8 cellular contexts compared by ENCODE assay signal in the genomic region with DNA sequence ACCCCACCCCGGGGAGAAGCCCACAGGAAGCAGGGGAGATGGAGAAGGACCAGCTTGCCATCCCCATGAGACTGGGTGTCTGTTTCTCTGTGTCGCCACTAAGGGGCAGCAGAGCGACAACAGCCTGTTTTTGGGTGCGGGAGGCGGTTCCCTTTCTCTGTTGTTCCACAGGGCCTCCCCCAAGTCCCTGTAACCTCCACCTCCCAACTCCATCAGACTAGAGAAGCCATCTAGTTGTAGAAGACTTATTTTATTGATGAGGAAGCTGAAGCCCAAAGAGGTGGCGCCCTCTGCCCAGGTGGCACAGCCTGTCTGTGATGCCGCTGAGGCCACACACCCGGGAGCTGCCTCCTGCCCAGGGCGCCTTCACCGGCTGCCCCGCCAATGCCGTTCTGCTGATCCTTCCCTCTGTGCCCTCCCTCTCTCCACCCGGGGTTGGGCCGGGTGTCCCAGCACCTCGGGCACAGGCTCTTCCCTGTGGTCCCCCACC. TPM values are rescaled to one million over a fixed set of nuclear protein-coding genes. Genes with fewer than 3 reads are reported as not detected.
DNase-seq lines count a peak whose midpoint lies in the region; ATAC-seq, FAIRE-seq and TF ChIP-seq lines count a peak whose summit lies in the region.

No MANE protein-coding gene starts in this region.

- no peaks in the 10 kb centered on the region for H3K9me2 ChIP-seq in SU-DHL-6 (replicated peaks; ENCODE audit: insufficient read depth, low read length)

- H3K4me3 Mint-ChIP-seq in activated naive CD8-positive, alpha-beta T cell treated with anti-CD3 and anti-CD28 coated beads, Interleukin-2, amount 50 U/mL, for 24 hours = no peak overlapping the region

- 5 to 25% (median 18%) methylated on average over 12 to 15 of the region's 15 CpGs for WGBS in small intestine, 3 donors

- peaks cover 10 to 17% of the 10 kb centered on the region in 2 donors for H3K4me1 ChIP-seq in small intestine (ENCODE audit: control insufficient read depth in 2 of 2, insufficient read depth in 1 of 2, low read depth in 1 of 2, low read length in 1 of 2)

- H3K9me3 ChIP-seq in SU-DHL-6 (ENCODE audit: insufficient read depth, low read length) (no peaks in the 10 kb centered on the region), small intestine (ENCODE audit: control insufficient read depth, low read depth) (no peaks in the 10 kb centered on the region)

- no peak overlapping the region for H2AFZ ChIP-seq in SU-DHL-6 (ENCODE audit: low read depth, low read length, severe bottlenecking)

- H3K9me3 Mint-ChIP-seq in activated naive CD8-positive, alpha-beta T cell treated with anti-CD3 and anti-CD28 coated beads, Interleukin-2, amount 50 U/mL, for 24 hours = no peaks in the 10 kb centered on the region

- no peaks in the 10 kb centered on the region for H3K36me3 Mint-ChIP-seq in activated naive CD8-positive, alpha-beta T cell treated with anti-CD3 and anti-CD28 coated beads, Interleukin-2, amount 50 U/mL, for 24 hours (ENCODE audit: low read depth)

- H3K4me3 ChIP-seq in GM06990 (replicated peaks; ENCODE audit: low read depth, low read length) (no peak overlapping the region), SU-DHL-6 (ENCODE audit: insufficient read depth, low read length, poor library complexity, severe bottlenecking) (no peak overlapping the region), small intestine (ENCODE audit: low read depth in 1 of 2, low read length in 2 of 2) (peak overlapping the region in 1 of 2 donors; percentile 33)

- DNase-seq in GM06990 (ENCODE audit: extremely low read depth, insufficient read length) (no peak), LHCN-M2 (ENCODE audit: low read depth) (peak; percentile 61), left cardiac atrium (peak; percentile 58), small intestine (peak; percentile 85)
- peak; percentile 71 for DNase-seq in activated naive CD8-positive, alpha-beta T cell treated with anti-CD3 and anti-CD28 coated beads, Interleukin-2, amount 50 U/mL, for 24 hours

- H3K4me1 Mint-ChIP-seq in activated naive CD8-positive, alpha-beta T cell treated with anti-CD3 and anti-CD28 coated beads, Interleukin-2, amount 50 U/mL, for 24 hours = no peaks in the 10 kb centered on the region

- H3K27me3 Mint-ChIP-seq in activated naive CD8-positive, alpha-beta T cell treated with anti-CD3 and anti-CD28 coated beads, Interleukin-2, amount 50 U/mL, for 24 hours = no peaks in the 10 kb centered on the region

- intact Hi-C loops in left cardiac atrium (cut with DNase I) = loop anchor here in 1 of 2 donors (5.0 kb wide), 1 partner anchor 78 kb away; no protein-coding TSS in a partner anchor

- no peaks in the 10 kb centered on the region for H3K36me3 ChIP-seq in GM06990 (ENCODE audit: control insufficient read depth, insufficient read depth, low read length)
- no peaks in the 10 kb centered on the region for H3K36me3 ChIP-seq in SU-DHL-6 (ENCODE audit: low read length)
- no peaks in the 10 kb centered on the region for H3K36me3 ChIP-seq in small intestine (ENCODE audit: control insufficient read depth in 2 of 2, insufficient read depth in 2 of 2, low read length in 2 of 2)

- ATAC-seq in activated naive CD8-positive, alpha-beta T cell treated with anti-CD3 and anti-CD28 coated beads, Interleukin-2, amount 50 U/mL, for 24 hours = peak; percentile 58
- ATAC-seq in left cardiac atrium (peak in 1 of 2 donors; percentile 4), HG02840 (IDR thresholded peaks at IDR 0.05; ENCODE audit: low FRiP score, unreplicated experiment) (no peak), HG03159 (IDR thresholded peaks at IDR 0.05; ENCODE audit: unreplicated experiment) (no peak)

- H3K79me2 ChIP-seq in SU-DHL-6 (ENCODE audit: insufficient read depth, low read length) = no peaks in the 10 kb centered on the region

- TF ChIP-seq CTCF in GM06990 (IDR thresholded peaks at IDR 0.05; ENCODE audit: insufficient read depth, low read length, poor library complexity, severe bottlenecking) (peak; percentile 86), SU-DHL-6 (IDR thresholded peaks at IDR 0.05; ENCODE audit: insufficient read depth, low read length, poor library complexity, severe bottlenecking) (peak; percentile 56)

- no peak for FAIRE-seq in small intestine (lab: Jason Lieb, UNC)

- H3K9ac ChIP-seq in SU-DHL-6 (ENCODE audit: low read length) = no peak overlapping the region

- no peaks in the 10 kb centered on the region for H3F3A ChIP-seq in SU-DHL-6 (ENCODE audit: insufficient read depth)

- H4K20me1 ChIP-seq in SU-DHL-6 (ENCODE audit: low read depth, low read length) = no peaks in the 10 kb centered on the region

- no peak overlapping the region for H3K4me2 ChIP-seq in SU-DHL-6 (ENCODE audit: low read depth, low read length, poor library complexity, severe bottlenecking)

- H3K27me3 ChIP-seq in GM06990 (replicated peaks; ENCODE audit: control insufficient read depth, insufficient read depth, low read length) (no peaks in the 10 kb centered on the region), SU-DHL-6 (ENCODE audit: low read length) (no peaks in the 10 kb centered on the region), small intestine (ENCODE audit: control insufficient read depth in 2 of 2, insufficient read depth in 2 of 2, low read length in 2 of 2) (no peaks in the 10 kb centered on the region)

- H3K27ac ChIP-seq in SU-DHL-6 (ENCODE audit: low read depth, low read length) = no peak overlapping the region
- peak overlapping the region; percentile 93 to 97 for H3K27ac ChIP-seq in small intestine (ENCODE audit: low read depth in 1 of 2, low read length in 1 of 2)

- no peak overlapping the region for H3K27ac Mint-ChIP-seq in activated naive CD8-positive, alpha-beta T cell treated with anti-CD3 and anti-CD28 coated beads, Interleukin-2, amount 50 U/mL, for 24 hours

RNA-seq across cellular contexts. Expression of a gene that starts 3.9 kb away (rescaled TPM):
- 9.8 and 12.1 TPM in 2 replicates for total RNA-seq in LHCN-M2 (2014; rRNA removed)
- polyA plus RNA-seq in LHCN-M2 (2012) = 53.9 TPM
- total RNA-seq in left cardiac atrium = 10 to 100 TPM; 72.1 to 83.8 TPM
- 1 to 10 TPM; 2.2 to 7.4 (median 2.7) TPM for polyA plus RNA-seq in small intestine

RNA-seq across cellular contexts. Expression of a gene that starts 6.2 kb away (rescaled TPM):
- total RNA-seq in LHCN-M2 (2014; rRNA removed) = not detected in 2 replicates
- not detected for polyA plus RNA-seq in LHCN-M2 (2012)
- total RNA-seq in left cardiac atrium = not detected
- polyA plus RNA-seq in small intestine = over 10,000 TPM in 2 of 3 donors, 1,000 to 10,000 TPM in 1; 4,043 to 32,483 (median 28,942) TPM

RNA-seq across cellular contexts. Expression of a gene that starts 13.3 kb away (rescaled TPM):
- total RNA-seq in LHCN-M2 (2014; rRNA removed) = 1.2 and 1.3 TPM in 2 replicates
- 6.2 TPM for polyA plus RNA-seq in LHCN-M2 (2012)
- 1 to 10 TPM in 1 of 2 donors, under 1 TPM in 1; 0.31 to 6.5 TPM for total RNA-seq in left cardiac atrium
- 10 to 100 TPM in 1 of 3 donors, 1 to 10 TPM in 2; 2.2 to 12.2 (median 3.4) TPM for polyA plus RNA-seq in small intestine

RNA-seq across cellular contexts. Expression of a gene that starts 21.2 kb away (rescaled TPM):
- total RNA-seq in LHCN-M2 (2014; rRNA removed) = 16.4 and 19.7 TPM in 2 replicates
- polyA plus RNA-seq in LHCN-M2 (2012) = 23.8 TPM
- 10 to 100 TPM; 53.4 to 76.6 TPM for total RNA-seq in left cardiac atrium
- 1 to 10 TPM; 4.7 to 7.6 (median 5.4) TPM for polyA plus RNA-seq in small intestine

RNA-seq across cellular contexts. Expression of a gene that starts 36.9 kb away (rescaled TPM):
- 0.75 and 1.9 TPM in 2 replicates for total RNA-seq in LHCN-M2 (2014; rRNA removed)
- 0.50 TPM for polyA plus RNA-seq in LHCN-M2 (2012)
- total RNA-seq in left cardiac atrium = 10 to 100 TPM in 1 of 2 donors, 1 to 10 TPM in 1; 8.4 to 13.5 TPM
- 1 to 10 TPM; 5.6 to 8.1 (median 7.6) TPM for polyA plus RNA-seq in small intestine
